In the genomic region with DNA sequence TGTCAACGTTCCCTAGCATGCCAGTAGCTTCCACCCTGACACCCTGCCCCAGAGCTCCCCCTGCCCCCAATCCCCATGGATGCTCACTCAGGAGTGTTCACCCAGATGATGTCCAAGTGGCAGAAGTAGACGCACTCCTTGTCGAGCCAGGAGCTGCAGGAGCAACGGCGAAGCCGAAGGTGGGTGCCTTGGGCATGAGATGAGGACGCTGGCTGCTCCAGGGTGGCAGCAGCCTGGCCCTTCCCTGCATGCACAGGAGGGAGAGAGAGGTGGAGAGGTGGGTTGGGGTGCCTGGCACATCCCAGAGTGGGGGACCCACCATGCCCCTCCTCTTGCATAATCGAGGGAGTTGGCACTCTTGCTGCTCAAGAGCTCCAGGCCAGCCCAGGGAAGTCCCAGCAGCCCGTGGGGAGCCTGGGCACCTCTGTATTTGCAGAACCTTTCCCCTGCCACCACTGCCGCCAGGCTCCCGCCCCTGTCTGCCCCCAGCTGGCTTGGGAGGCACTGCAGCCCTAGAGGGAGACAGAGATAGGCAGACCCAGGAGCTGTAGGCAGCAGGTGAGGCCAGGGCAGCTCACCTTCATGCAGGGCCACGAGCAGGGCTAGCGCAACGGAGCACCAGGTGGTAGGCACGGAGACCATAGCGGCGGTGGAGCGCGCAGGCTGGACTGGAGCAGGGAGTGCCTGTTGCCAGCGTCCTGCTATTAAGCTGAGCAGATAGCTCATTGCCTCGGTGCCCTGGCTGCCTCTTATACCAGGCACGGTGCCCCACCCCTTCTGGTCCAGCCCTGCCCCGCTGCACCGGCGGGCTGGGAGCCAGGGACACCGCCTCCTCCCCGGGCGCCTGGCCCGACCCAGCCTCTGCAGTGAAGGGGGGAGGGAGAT, we compare ENCODE assay signal across 9 cellular contexts. TPM values are rescaled to one million over a fixed set of nuclear protein-coding genes. Genes with fewer than 3 reads are reported as not detected.
A peak's percentile ranks its signal among the peaks of the same experiment; 100 is the strongest.
DNase-seq lines count a peak whose midpoint lies in the region; ATAC-seq and TF ChIP-seq lines count a peak whose summit lies in the region.
"Had no signal": no experiment of that assay in that cellular context is flagged by ENCODE, and none has a peak within 500 bp of the region (broad histone marks: within the 10 kb centered on the region; RNA-seq: fewer than 3 reads in every experiment).

EDN2 (minus strand) TSS at position 724 of the 885 bp plus-strand sequence; CDS start at position 642, 82 bp downstream.

- TF ChIP-seq CTCF in GM13977 (IDR thresholded peaks at IDR 0.05; ENCODE audit: extremely low read depth, insufficient read depth, missing control alignments), result peak; percentile 18

- ATAC-seq in esophagus mucosa, result peak; percentile 82
- no peak for ATAC-seq in GM18498 (IDR thresholded peaks at IDR 0.05; ENCODE audit: unreplicated experiment)
- no peak for ATAC-seq in GM18907 (IDR thresholded peaks at IDR 0.05; ENCODE audit: unreplicated experiment)
- ATAC-seq in HG03139 (IDR thresholded peaks at IDR 0.05; ENCODE audit: unreplicated experiment), result no peak

- in situ Hi-C loops in GM13977 (cut with MboI; ENCODE audit: low pct_unique_long_range_greater_than_20kb, low sequenced_read_pairs, unreplicated experiment), result no loop called here

- DNase-seq in GM13977 (ENCODE audit: low spot score), result peak; percentile 52
- peak; percentile 73 for DNase-seq in NCI-H2227 (lab: John Stamatoyannopoulos, UW; ENCODE audit: unreplicated experiment)
- DNase-seq in retina, result peak; percentile 69
- no peak for DNase-seq in SK-N-DZ (ENCODE audit: low spot score)

RNA-seq across cellular contexts. Expression of gene EDN2, which starts in this region (rescaled TPM):
- 4.7 TPM for total RNA-seq in esophagus mucosa
- not detected in 2 replicates for polyA plus RNA-seq in SK-N-DZ (2014; cell fraction: cytosol; rRNA removed)
- polyA plus RNA-seq in SK-N-DZ (2014; cell fraction: nucleus; rRNA removed), result not detected in 2 replicates
- total RNA-seq: endothelial cell of umbilical vein had no signal
- polyA plus RNA-seq: endothelial cell of umbilical vein had no signal
